Comparison of ENCODE assay signal across 27 cellular contexts in the genomic region with DNA sequence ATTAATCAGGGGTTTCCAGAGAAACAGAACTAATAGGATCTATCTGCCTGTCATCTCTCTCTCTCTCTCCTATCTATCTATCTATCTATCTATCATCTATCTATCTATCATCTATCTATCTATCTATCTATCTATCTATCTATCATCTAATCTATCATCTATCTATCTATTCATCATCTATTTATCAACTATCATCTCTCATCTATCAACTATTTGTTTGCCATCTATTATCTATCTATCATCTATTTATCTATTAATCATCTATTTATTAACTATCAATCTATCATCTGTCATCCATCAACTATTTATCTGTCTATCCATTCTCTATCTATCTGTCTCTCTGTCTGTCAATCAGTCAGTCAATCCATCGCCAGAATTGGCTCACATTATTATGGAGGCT.
"Had no signal": no experiment of that assay in that cellular context is flagged by ENCODE, and none has a peak within 500 bp of the region (broad histone marks: within the 10 kb centered on the region; RNA-seq: fewer than 3 reads in every experiment).

No MANE protein-coding gene starts in this region.

- H2AFZ ChIP-seq: hepatocyte had no signal

- H3K9me3 ChIP-seq: colonic mucosa, esophagus muscularis mucosa, esophagus squamous epithelium, gastrocnemius medialis had no signal

- H3K4me3 ChIP-seq: colonic mucosa, dorsolateral prefrontal cortex, esophagus muscularis mucosa, esophagus squamous epithelium, gastrocnemius medialis, gastroesophageal sphincter, heart left ventricle, heart right ventricle, hepatocyte had no signal

- FAIRE-seq: endometrium, endothelial cell of umbilical vein, frontal cortex had no signal

- H3K4me1 ChIP-seq: colonic mucosa, esophagus squamous epithelium, foreskin keratinocyte had no signal

- DNase-seq: colonic mucosa; cortex of kidney; dermis blood vessel endothelial cell; dorsolateral prefrontal cortex; effector CD4-positive, alpha-beta T cell; effector CD8-positive, alpha-beta T cell; effector memory CD4-positive, alpha-beta T cell; effector memory CD8-positive, alpha-beta T cell; endodermal cell; erythroblast; esophagus squamous epithelium; foreskin fibroblast; foreskin keratinocyte; foreskin melanocyte; gastrocnemius medialis; glutamatergic neuron; head of caudate nucleus; heart left ventricle; heart right ventricle had no signal

- H3K36me3 ChIP-seq: colonic mucosa, esophagus muscularis mucosa, esophagus squamous epithelium, gastrocnemius medialis, gastroesophageal sphincter, heart left ventricle, heart right ventricle had no signal

- ATAC-seq: effector memory CD8-positive, alpha-beta T cell; esophagus mucosa; foreskin keratinocyte; gastrocnemius medialis; gastroesophageal sphincter; heart left ventricle; heart right ventricle had no signal

- H3K27ac ChIP-seq: colonic mucosa, dorsolateral prefrontal cortex, epithelial cell of prostate, foreskin keratinocyte, gastrocnemius medialis, heart right ventricle, hepatocyte had no signal

- H3K4me2 ChIP-seq: hepatocyte had no signal

- H3K27me3 ChIP-seq: colonic mucosa, esophagus muscularis mucosa, esophagus squamous epithelium, foreskin keratinocyte, gastrocnemius medialis, gastroesophageal sphincter, heart left ventricle, heart right ventricle, hepatocyte had no signal

- H3K79me2 ChIP-seq: hepatocyte had no signal
